Comparison of ENCODE assay signal across 14 cellular contexts in genomic region chr2:168130302-168130701, GRCh38.
DNase-seq lines count a peak whose midpoint lies in the region; ATAC-seq lines count a peak whose summit lies in the region.
"Had no signal": no experiment of that assay in that cellular context is flagged by ENCODE, and none has a peak within 500 bp of the region (broad histone marks: within the 10 kb centered on the region; RNA-seq: fewer than 3 reads in every experiment).

No MANE protein-coding gene starts in this region.

- H3K9ac ChIP-seq in BLaER1 treated with 17β-estradiol and CSF1 and Interleukin-3, amounts not matched to agents 10 nM and 100 nM: no peak overlapping the region
- H3K9ac ChIP-seq: KMS-11 had no signal

- H3K4me1 Mint-ChIP-seq in CD4-positive, alpha-beta memory T cell: peaks cover 0 to 9% (median 6%) of the 10 kb centered on the region in 4 donors

- H3K4me3 Mint-ChIP-seq in CD4-positive, alpha-beta memory T cell: no peak overlapping the region

- H3K27me3 ChIP-seq in BLaER1 treated with 17β-estradiol and CSF1 and Interleukin-3, amounts not matched to agents 10 nM and 100 nM: no peaks in the 10 kb centered on the region
- no peaks in the 10 kb centered on the region for H3K27me3 ChIP-seq in right cardiac atrium (ENCODE audit: control insufficient read depth, insufficient read depth)
- no peaks in the 10 kb centered on the region for H3K27me3 ChIP-seq in CD4-positive, alpha-beta memory T cell (ENCODE audit: insufficient read depth, low read length)
- H3K27me3 ChIP-seq: MG63 had no signal

- CTCF ChIA-PET in CD4-positive, alpha-beta memory T cell (lab: Charles Lee; ENCODE audit: partially characterized antibody): interaction anchor here (1.7 to 5.5 kb wide), 2 partner anchors 12 to 207 kb away, joined by 5 to 53 read pairs; no protein-coding TSS in a partner anchor

- no peaks in the 10 kb centered on the region for H3K27me3 Mint-ChIP-seq in CD4-positive, alpha-beta memory T cell

- no peak overlapping the region for H3K27ac ChIP-seq in BLaER1 treated with 17β-estradiol and CSF1 and Interleukin-3, amounts not matched to agents 10 nM and 100 nM
- H3K27ac ChIP-seq in right cardiac atrium (ENCODE audit: low read length): no peak overlapping the region
- no peak overlapping the region for H3K27ac ChIP-seq in CD4-positive, alpha-beta memory T cell (ENCODE audit: low read depth, low read length)
- H3K27ac ChIP-seq: KMS-11, RWPE1 had no signal

- H3K9me3 ChIP-seq in BLaER1 treated with 17β-estradiol and CSF1 and Interleukin-3, amounts not matched to agents 10 nM and 100 nM (replicated peaks in 1 of 11): no peaks in the 10 kb centered on the region
- H3K9me3 ChIP-seq in right cardiac atrium (ENCODE audit: control insufficient read depth, low read length): no peaks in the 10 kb centered on the region
- H3K9me3 ChIP-seq in CD4-positive, alpha-beta memory T cell (ENCODE audit: control insufficient read depth in 1 of 2, low read length in 2 of 2): no peaks in the 10 kb centered on the region
- H3K9me3 ChIP-seq: MG63 had no signal

- no peak overlapping the region for H3K4me3 ChIP-seq in BLaER1 treated with 17β-estradiol and CSF1 and Interleukin-3, amounts not matched to agents 10 nM and 100 nM
- H3K4me3 ChIP-seq in right cardiac atrium (ENCODE audit: low read length): no peak overlapping the region
- H3K4me3 ChIP-seq in CD4-positive, alpha-beta memory T cell (ENCODE audit: low read length in 2 of 2): no peak overlapping the region
- H3K4me3 ChIP-seq: MG63 had no signal

- H3K9me3 Mint-ChIP-seq in CD4-positive, alpha-beta memory T cell: no peaks in the 10 kb centered on the region

- no peaks in the 10 kb centered on the region for H4K20me1 ChIP-seq in BLaER1 treated with 17β-estradiol and CSF1 and Interleukin-3, amounts not matched to agents 10 nM and 100 nM

- H3K4me1 ChIP-seq in BLaER1 treated with 17β-estradiol and CSF1 and Interleukin-3, amounts not matched to agents 10 nM and 100 nM: peaks cover 4 to 22% (median 11%) of the 10 kb centered on the region in 10 experiments; a peak in 16 of 20 replicates
- H3K4me1 ChIP-seq in right cardiac atrium (ENCODE audit: control insufficient read depth, insufficient read depth, low read length): peaks cover 6% of the 10 kb centered on the region
- no peaks in the 10 kb centered on the region for H3K4me1 ChIP-seq in CD4-positive, alpha-beta memory T cell (ENCODE audit: insufficient read depth, low read length)

- POLR2A ChIA-PET in CD4-positive, alpha-beta memory T cell (lab: Charles Lee; ENCODE audit: partially characterized antibody): no interaction called here

- intact Hi-C loops in right cardiac atrium (cut with DNase I): no loop called here
- intact Hi-C loops in CD4-positive, alpha-beta memory T cell (cut with micrococcal nuclease): no loop called here

- peak overlapping the region in 10 of 11 experiments; percentile 11 to 51 (median 22); a peak in 10 of 22 replicates for H3K4me2 ChIP-seq in BLaER1 treated with 17β-estradiol and CSF1 and Interleukin-3, amounts not matched to agents 10 nM and 100 nM
- H3K4me2 ChIP-seq: KMS-11 had no signal

- peak; percentile 74 to 76 for ATAC-seq in right cardiac atrium
- ATAC-seq in GM21737 (IDR thresholded peaks at IDR 0.05; ENCODE audit: unreplicated experiment): no peak

- DNase-seq in NCI-H1048 (lab: John Stamatoyannopoulos, UW) (peak; percentile 5), cerebellum (ENCODE audit: low spot score) (peak; percentile 11), right cardiac atrium (no peak)
- no peak for DNase-seq in CD4-positive, alpha-beta memory T cell
- no peak for DNase-seq in effector CD8-positive, alpha-beta T cell (lab: John Stamatoyannopoulos, UW)
- DNase-seq: ACHN, GOT3, MG63, NCI-H1105 treated with DMSO at 0.1 percent for 48 hours, NCI-H187 had no signal

- H3K36me3 ChIP-seq in BLaER1 treated with 17β-estradiol and CSF1 and Interleukin-3, amounts not matched to agents 10 nM and 100 nM: peaks cover 29 to 100% (median 91%) of the 10 kb centered on the region in 11 experiments
- peaks cover 14% of the 10 kb centered on the region for H3K36me3 ChIP-seq in CD4-positive, alpha-beta memory T cell (ENCODE audit: insufficient read depth, low read length)

- peaks cover 63 to 73% of the 10 kb centered on the region in 2 donors for H3K36me3 Mint-ChIP-seq in CD4-positive, alpha-beta memory T cell

- peak overlapping the region in 2 of 7 donors; percentile 42 to 61 for H3K27ac Mint-ChIP-seq in CD4-positive, alpha-beta memory T cell

Comparison
In these comparisons a context has a peak if more than half of its experiments do, and no peak if none do; other contexts are left out.
1. DNase-seq: peak in NCI-H1048 (single experiment) and cerebellum (single experiment); none in right cardiac atrium (0 of 3), CD4-positive, alpha-beta memory T cell (0 of 5) and effector CD8-positive, alpha-beta T cell (single experiment).